8 cellular contexts compared by ENCODE assay signal in genomic region chr16:29181930-29182411, GRCh38.
A peak's percentile ranks its signal among the peaks of the same experiment; 100 is the strongest.
DNase-seq lines count a peak whose midpoint lies in the region; ATAC-seq, FAIRE-seq and TF ChIP-seq lines count a peak whose summit lies in the region.
"Not testable (repeated sequence)": the region's sequence is repeated elsewhere in the genome, so short reads cannot be mapped to it uniquely, and the experiment has no call there.

No MANE protein-coding gene starts in this region.

- H3K27me3 Mint-ChIP-seq in activated CD4-positive, alpha-beta T cell treated with anti-CD3 and anti-CD28 coated beads for 36 hours; central memory CD8-positive, alpha-beta T cell; nephron progenitor cell (ENCODE audit: low read depth, poor library complexity): not testable (repeated sequence)

- DNase-seq in D721Med (ENCODE audit: insufficient read length, low spot score); left ventricle myocardium inferior; nephron progenitor cell; stimulated activated effector memory CD8-positive, alpha-beta T cell treated with anti-CD3 and anti-CD28 coated beads, Interleukin-12 subunit alpha, Interleukin-12 subunit beta, amount 100 ng/mL, for 72 hours (ENCODE audit: low spot score in 2 of 2): not testable (repeated sequence)
- peak; percentile 86 for DNase-seq in H7
- peak; percentile 9 for DNase-seq in NCI-H2196 (lab: John Stamatoyannopoulos, UW; ENCODE audit: unreplicated experiment)
- peak; percentile 44 for DNase-seq in activated CD4-positive, alpha-beta T cell treated with anti-CD3 and anti-CD28 coated beads for 36 hours
- peak in 1 of 2 donors; percentile 18 for DNase-seq in central memory CD8-positive, alpha-beta T cell (ENCODE audit: low spot score in 2 of 2)

- ATAC-seq in activated CD4-positive, alpha-beta T cell treated with anti-CD3 and anti-CD28 coated beads for 36 hours = peak; percentile 53
- ATAC-seq in central memory CD8-positive, alpha-beta T cell (replicated peaks; ENCODE audit: extremely low read depth, poor library complexity, severe bottlenecking) = peak; percentile 52
- peak; percentile 46 for ATAC-seq in stimulated activated effector memory CD8-positive, alpha-beta T cell treated with anti-CD3 and anti-CD28 coated beads, Interleukin-12 subunit alpha, Interleukin-12 subunit beta, amount 100 ng/mL, for 72 hours

- not testable (repeated sequence) for H3K4me3 ChIP-seq in H7 (ENCODE audit: insufficient read depth, low read depth, low read length); left ventricle myocardium inferior

- not testable (repeated sequence) for H3K9me3 ChIP-seq in left ventricle myocardium inferior (replicated peaks)

- H3K27me3 ChIP-seq in H7 (ENCODE audit: control insufficient read depth, insufficient read depth, low read length); left ventricle myocardium inferior (ENCODE audit: low read depth): not testable (repeated sequence)

- not testable (repeated sequence) for H3K4me3 Mint-ChIP-seq in activated CD4-positive, alpha-beta T cell treated with anti-CD3 and anti-CD28 coated beads for 36 hours; central memory CD8-positive, alpha-beta T cell; nephron progenitor cell; stimulated activated effector memory CD8-positive, alpha-beta T cell treated with anti-CD3 and anti-CD28 coated beads, Interleukin-12 subunit alpha, Interleukin-12 subunit beta, amount 100 ng/mL, for 72 hours

- POLR2A ChIA-PET in activated CD4-positive, alpha-beta T cell treated with anti-CD3 and anti-CD28 coated beads for 36 hours (lab: Charles Lee) = not testable (repeated sequence)

- CTCF ChIA-PET in activated CD4-positive, alpha-beta T cell treated with anti-CD3 and anti-CD28 coated beads for 36 hours (lab: Charles Lee) = interaction anchor here (0.6 kb wide), 1 partner anchor 268 kb away, joined by 3 read pairs; no protein-coding TSS in a partner anchor

- peaks cover 76% of the 10 kb centered on the region for H3K4me1 ChIP-seq in left ventricle myocardium inferior

- H3K36me3 Mint-ChIP-seq in activated CD4-positive, alpha-beta T cell treated with anti-CD3 and anti-CD28 coated beads for 36 hours (ENCODE audit: low read depth); central memory CD8-positive, alpha-beta T cell (ENCODE audit: insufficient read depth); nephron progenitor cell (ENCODE audit: low read depth); stimulated activated effector memory CD8-positive, alpha-beta T cell treated with anti-CD3 and anti-CD28 coated beads, Interleukin-12 subunit alpha, Interleukin-12 subunit beta, amount 100 ng/mL, for 72 hours: not testable (repeated sequence)

- not testable (repeated sequence) for FAIRE-seq in D721Med (lab: Jason Lieb, UNC)

- H3K36me3 ChIP-seq in H7 (replicated peaks; ENCODE audit: control insufficient read depth, insufficient read depth, low read length); left ventricle myocardium inferior: not testable (repeated sequence)

- intact Hi-C loops in activated CD4-positive, alpha-beta T cell treated with anti-CD3 and anti-CD28 coated beads for 36 hours (cut with DNase I, micrococcal nuclease); left ventricle myocardium inferior (cut with micrococcal nuclease): not testable (repeated sequence)

- TF ChIP-seq CTCF in D721Med (IDR thresholded peaks at IDR 0.05; ENCODE audit: insufficient read depth, missing control alignments) = peak; percentile 10
- not testable (repeated sequence) for TF ChIP-seq CTCF in left ventricle myocardium inferior (IDR thresholded peaks at IDR 0.05; ENCODE audit: borderline replicate concordance)
- TF ChIP-seq CTCF in nephron progenitor cell (IDR thresholded peaks at IDR 0.05) = peak; percentile 13

- peak overlapping the region; percentile 97 for H3K27ac ChIP-seq in left ventricle myocardium inferior (replicated peaks)

- H3K9me3 Mint-ChIP-seq in activated CD4-positive, alpha-beta T cell treated with anti-CD3 and anti-CD28 coated beads for 36 hours (ENCODE audit: low read depth); central memory CD8-positive, alpha-beta T cell; nephron progenitor cell; stimulated activated effector memory CD8-positive, alpha-beta T cell treated with anti-CD3 and anti-CD28 coated beads, Interleukin-12 subunit alpha, Interleukin-12 subunit beta, amount 100 ng/mL, for 72 hours: not testable (repeated sequence)

- not testable (repeated sequence) for H3K27ac Mint-ChIP-seq in activated CD4-positive, alpha-beta T cell treated with anti-CD3 and anti-CD28 coated beads for 36 hours; nephron progenitor cell; stimulated activated effector memory CD8-positive, alpha-beta T cell treated with anti-CD3 and anti-CD28 coated beads, Interleukin-12 subunit alpha, Interleukin-12 subunit beta, amount 100 ng/mL, for 72 hours
- H3K27ac Mint-ChIP-seq in central memory CD8-positive, alpha-beta T cell (ENCODE audit: low read depth) = peak overlapping the region; percentile 44

- H3K4me1 Mint-ChIP-seq in activated CD4-positive, alpha-beta T cell treated with anti-CD3 and anti-CD28 coated beads for 36 hours; central memory CD8-positive, alpha-beta T cell; stimulated activated effector memory CD8-positive, alpha-beta T cell treated with anti-CD3 and anti-CD28 coated beads, Interleukin-12 subunit alpha, Interleukin-12 subunit beta, amount 100 ng/mL, for 72 hours: not testable (repeated sequence)
- peaks cover 52% of the 10 kb centered on the region for H3K4me1 Mint-ChIP-seq in nephron progenitor cell
